ENCODE assay signal across 1 cellular context in genomic region chr1:40384413-40384762, GRCh38.
TF ChIP-seq lines count a peak whose summit lies in the region.

No MANE protein-coding gene starts in this region.

TF ChIP-seq in HepG2, 621 proteins besides CTCF, POLR2A, EP300 and RAD21 (continued from another document and continues in another):
- TF ChIP-seq ZBED4 (CRISPR knock-in tag; IDR thresholded peaks at IDR 0.05; ENCODE audit: borderline replicate concordance) (peak; percentile 11; the same call in 1 of the 2 replicates), SRSF9 (IDR thresholded peaks at IDR 0.05; ENCODE audit: borderline replicate concordance, insufficient read depth, low read depth, low read length, poor library complexity, severe bottlenecking) (no peak), SIX4 (CRISPR knock-in tag; IDR thresholded peaks at IDR 0.05) (no peak), GFI1 (CRISPR knock-in tag; IDR thresholded peaks at IDR 0.05; ENCODE audit: borderline replicate concordance) (peak; percentile 74), ZNF737 (CRISPR knock-in tag; IDR thresholded peaks at IDR 0.05; ENCODE audit: borderline replicate concordance) (no peak), ASH2L (IDR thresholded peaks at IDR 0.05; ENCODE audit: insufficient read length, low read depth, low read length) (peak; percentile 79), ZNF792 (CRISPR knock-in tag; IDR thresholded peaks at IDR 0.05) (no peak), ZNF777 (CRISPR knock-in tag; IDR thresholded peaks at IDR 0.05) (no peak), ZNF431 (CRISPR knock-in tag; IDR thresholded peaks at IDR 0.05; ENCODE audit: borderline replicate concordance, low read depth) (no peak), ZNF83 (CRISPR knock-in tag; IDR thresholded peaks at IDR 0.05; ENCODE audit: borderline replicate concordance) (no peak), ZNF333 (CRISPR knock-in tag; IDR thresholded peaks at IDR 0.05; ENCODE audit: borderline replicate concordance) (no peak), ERF (CRISPR knock-in tag; IDR thresholded peaks at IDR 0.05) (peak; percentile 31; the same call in 1 of the 2 replicates), SKIL (CRISPR knock-in tag; IDR thresholded peaks at IDR 0.05; ENCODE audit: borderline replicate concordance) (no peak), ZSCAN25 (CRISPR knock-in tag; IDR thresholded peaks at IDR 0.05) (no peak), XRCC5 (optimal IDR thresholded peaks at IDR 0.05; ENCODE audit: low read length) (no peak), HNRNPH1 (optimal IDR thresholded peaks at IDR 0.05; ENCODE audit: low read depth, low read length) (no peak), NFKBIZ (CRISPR knock-in tag; IDR thresholded peaks at IDR 0.05) (no peak), THRA (CRISPR knock-in tag; IDR thresholded peaks at IDR 0.05; ENCODE audit: borderline replicate concordance) (no peak), ATF4 (CRISPR knock-in tag; IDR thresholded peaks at IDR 0.05) (0 out of 4 replicates have a peak, but pooled peaks of 1 of the 2 experiments have one; percentile 2), CEBPZ (IDR thresholded peaks at IDR 0.05; ENCODE audit: low read length) (no peak), ZNF136 (CRISPR knock-in tag; IDR thresholded peaks at IDR 0.05; ENCODE audit: low read depth) (no peak), BATF2 (CRISPR knock-in tag; IDR thresholded peaks at IDR 0.05) (no peak), CHD2 (IDR thresholded peaks at IDR 0.05; ENCODE audit: low read depth, low read length) (no peak), ZSCAN9 (CRISPR knock-in tag; IDR thresholded peaks at IDR 0.05; ENCODE audit: borderline replicate concordance) (no peak), ZNF343 (CRISPR knock-in tag; IDR thresholded peaks at IDR 0.05) (no peak), CENPBD1 (CRISPR knock-in tag; IDR thresholded peaks at IDR 0.05; ENCODE audit: borderline replicate concordance, low read depth) (no peak), ARID3A (IDR thresholded peaks at IDR 0.05; ENCODE audit: low read depth, low read length) (no peak), ISX (CRISPR knock-in tag; conservative IDR thresholded peaks at IDR 0.05) (no peak), ZFY (CRISPR knock-in tag; IDR thresholded peaks at IDR 0.05) (no peak), MTERF4 (CRISPR knock-in tag; IDR thresholded peaks at IDR 0.05) (no peak), ZNF276 (CRISPR knock-in tag; IDR thresholded peaks at IDR 0.05; ENCODE audit: low read depth) (no peak), ZNF251 (CRISPR knock-in tag; IDR thresholded peaks at IDR 0.05) (no peak)
- TF ChIP-seq, protein P1, sequence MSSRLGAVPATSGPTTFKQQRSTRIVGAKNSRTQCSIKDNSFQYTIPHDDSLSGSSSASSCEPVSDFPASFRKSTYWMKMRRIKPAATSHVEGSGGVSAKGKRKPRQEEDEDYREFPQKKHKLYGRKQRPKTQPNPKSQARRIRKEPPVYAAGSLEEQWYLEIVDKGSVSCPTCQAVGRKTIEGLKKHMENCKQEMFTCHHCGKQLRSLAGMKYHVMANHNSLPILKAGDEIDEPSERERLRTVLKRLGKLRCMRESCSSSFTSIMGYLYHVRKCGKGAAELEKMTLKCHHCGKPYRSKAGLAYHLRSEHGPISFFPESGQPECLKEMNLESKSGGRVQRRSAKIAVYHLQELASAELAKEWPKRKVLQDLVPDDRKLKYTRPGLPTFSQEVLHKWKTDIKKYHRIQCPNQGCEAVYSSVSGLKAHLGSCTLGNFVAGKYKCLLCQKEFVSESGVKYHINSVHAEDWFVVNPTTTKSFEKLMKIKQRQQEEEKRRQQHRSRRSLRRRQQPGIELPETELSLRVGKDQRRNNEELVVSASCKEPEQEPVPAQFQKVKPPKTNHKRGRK (CRISPR knock-in tag; IDR thresholded peaks at IDR 0.05), result no peak
- TF ChIP-seq, protein P2, sequence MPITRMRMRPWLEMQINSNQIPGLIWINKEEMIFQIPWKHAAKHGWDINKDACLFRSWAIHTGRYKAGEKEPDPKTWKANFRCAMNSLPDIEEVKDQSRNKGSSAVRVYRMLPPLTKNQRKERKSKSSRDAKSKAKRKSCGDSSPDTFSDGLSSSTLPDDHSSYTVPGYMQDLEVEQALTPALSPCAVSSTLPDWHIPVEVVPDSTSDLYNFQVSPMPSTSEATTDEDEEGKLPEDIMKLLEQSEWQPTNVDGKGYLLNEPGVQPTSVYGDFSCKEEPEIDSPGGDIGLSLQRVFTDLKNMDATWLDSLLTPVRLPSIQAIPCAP (CRISPR knock-in tag; IDR thresholded peaks at IDR 0.05; ENCODE audit: low read depth), result no peak
- TF ChIP-seq, protein P3, sequence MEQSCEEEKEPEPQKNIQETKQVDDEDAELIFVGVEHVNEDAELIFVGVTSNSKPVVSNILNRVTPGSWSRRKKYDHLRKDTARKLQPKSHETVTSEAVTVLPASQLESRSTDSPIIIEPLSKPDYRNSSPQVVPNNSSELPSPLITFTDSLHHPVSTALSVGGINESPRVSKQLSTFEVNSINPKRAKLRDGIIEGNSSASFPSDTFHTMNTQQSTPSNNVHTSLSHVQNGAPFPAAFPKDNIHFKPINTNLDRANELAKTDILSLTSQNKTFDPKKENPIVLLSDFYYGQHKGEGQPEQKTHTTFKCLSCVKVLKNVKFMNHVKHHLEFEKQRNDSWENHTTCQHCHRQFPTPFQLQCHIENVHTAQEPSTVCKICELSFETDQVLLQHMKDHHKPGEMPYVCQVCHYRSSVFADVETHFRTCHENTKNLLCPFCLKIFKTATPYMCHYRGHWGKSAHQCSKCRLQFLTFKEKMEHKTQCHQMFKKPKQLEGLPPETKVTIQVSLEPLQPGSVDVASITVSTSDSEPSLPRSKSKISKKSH (CRISPR knock-in tag; IDR thresholded peaks at IDR 0.05; ENCODE audit: borderline replicate concordance), result no peak
